In the genomic region with DNA sequence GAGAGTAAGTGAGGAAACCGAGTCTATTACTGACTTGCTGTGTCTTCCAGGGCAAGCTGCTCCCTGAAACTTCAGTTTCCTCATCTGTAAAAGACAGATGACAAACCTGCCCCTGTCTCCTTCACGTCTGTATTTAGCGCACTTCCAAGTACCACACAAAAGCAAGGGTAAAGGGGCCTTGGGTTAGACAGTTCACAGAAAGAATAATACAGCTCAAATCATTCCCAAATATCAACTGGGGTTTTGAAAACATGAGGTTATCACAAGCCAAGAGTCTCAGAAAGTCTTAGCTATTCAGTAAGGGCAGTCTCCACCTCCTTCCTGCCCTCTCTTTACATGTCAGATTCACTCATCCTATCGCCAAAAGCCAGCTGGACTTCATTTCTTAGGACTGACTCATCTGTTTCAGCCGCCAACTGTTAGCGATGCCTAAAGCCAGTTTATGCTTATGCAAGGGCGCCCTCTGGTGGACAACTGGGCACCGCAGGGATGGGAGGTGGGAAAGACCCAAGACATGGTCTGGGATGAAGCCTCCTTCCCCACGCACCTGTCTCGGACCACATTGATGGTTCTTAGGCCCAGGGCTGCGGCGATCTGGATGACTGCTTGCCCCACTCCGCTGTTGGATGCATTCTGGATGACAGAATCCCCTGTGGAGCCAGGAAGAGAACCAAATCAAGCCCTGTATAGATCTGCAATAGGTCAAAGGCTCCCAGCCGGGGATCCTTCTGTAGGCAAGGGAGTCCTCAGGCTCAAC, we compare ENCODE assay signal across 8 cellular contexts. TPM values are rescaled to one million over a fixed set of nuclear protein-coding genes. Genes with fewer than 3 reads are reported as not detected.
DNase-seq lines count a peak whose midpoint lies in the region; ATAC-seq and TF ChIP-seq lines count a peak whose summit lies in the region.

No MANE protein-coding gene starts in this region.

- TF ChIP-seq CTCF in GM13976 (IDR thresholded peaks at IDR 0.05; ENCODE audit: borderline replicate concordance, control extremely low read depth, extremely low read depth, insufficient read depth, missing control alignments) (peak; percentile 97), dorsolateral prefrontal cortex (IDR thresholded peaks at IDR 0.05 in 54 of 56, conservative IDR thresholded peaks at IDR 0.05 in 2 of 56; ENCODE audit: low read depth in 1 of 56, partially characterized antibody in 56 of 56) (peak; percentile 88 to 100 (median 98)), lower lobe of right lung (IDR thresholded peaks at IDR 0.05) (peak; percentile 98)

- peaks cover 62% of the 10 kb centered on the region for H3K36me3 ChIP-seq in lower lobe of right lung

- in situ Hi-C loops in GM13976 (cut with MboI; ENCODE audit: low sequenced_read_pairs, unreplicated experiment): no loop called here

- H3K9me3 ChIP-seq in lower lobe of right lung: no peaks in the 10 kb centered on the region

- DNase-seq in GM13976 (ENCODE audit: low spot score) (peak; percentile 87), HPDE6-E6E7 (ENCODE audit: extremely low spot score) (peak; percentile 97), NCI-H82 treated with DMSO at 0.1 percent for 48 hours (lab: John Stamatoyannopoulos, UW; ENCODE audit: unreplicated experiment) (peak; percentile 74), dorsolateral prefrontal cortex (peak; percentile 89 to 97 (median 94)), lower lobe of right lung (peak; percentile 94)
- DNase-seq in activated CD4-positive, alpha-beta T cell treated with anti-CD3 and anti-CD28 coated beads, Interleukin-2, amount 50 U/mL, for 48 hours: peak; percentile 96 to 97
- DNase-seq in stimulated activated CD4-positive, alpha-beta T cell treated with anti-CD3 and anti-CD28 coated beads, Interleukin-4, amount 100 ng/mL, for 48 hours (ENCODE audit: low read depth in 2 of 2): peak; percentile 87 to 97

- H3K4me3 ChIP-seq in dorsolateral prefrontal cortex (peak overlapping the region in 2 of 59 donors; percentile 10 to 21), lower lobe of right lung (no peak overlapping the region)

- intact Hi-C loops in dorsolateral prefrontal cortex (cut with DNase I) (loop anchor here (2.0 to 10.0 kb wide), 7 partner anchors 168 to 560 kb away; a partner anchor contains a TSS), lower lobe of right lung (cut with DNase I) (no loop called here)

- H3K27ac ChIP-seq in dorsolateral prefrontal cortex (peak overlapping the region in 43 of 59 donors; percentile 14 to 78 (median 54)), lower lobe of right lung (peak overlapping the region; percentile 76)

- H3K27me3 ChIP-seq in dorsolateral prefrontal cortex (no peaks in the 10 kb centered on the region), lower lobe of right lung (ENCODE audit: low read depth) (no peaks in the 10 kb centered on the region)

- ATAC-seq in lower lobe of right lung: peak; percentile 96 to 98
- no peak for ATAC-seq in HG02852 (IDR thresholded peaks at IDR 0.05; ENCODE audit: unreplicated experiment)

- H3K4me1 ChIP-seq in lower lobe of right lung: peaks cover 19% of the 10 kb centered on the region

RNA-seq across cellular contexts. Expression of a gene that starts 21.1 kb away (rescaled TPM):
- total RNA-seq in dorsolateral prefrontal cortex (10 to 100 TPM; 52.7 to 84.2 (median 65.8) TPM), lower lobe of right lung (73.9 TPM)

RNA-seq across cellular contexts. Expression of a gene that starts 28.0 kb away (rescaled TPM):
- total RNA-seq in dorsolateral prefrontal cortex (10 to 100 TPM; 28.4 to 65.3 (median 45.9) TPM), lower lobe of right lung (16.9 TPM)

RNA-seq across cellular contexts. Expression of a gene that starts 33.6 kb away (rescaled TPM):
- total RNA-seq in dorsolateral prefrontal cortex (10 to 100 TPM; 25.6 to 80.6 (median 50.1) TPM), lower lobe of right lung (35.1 TPM)
